1 cellular context compared by ENCODE assay signal in the genomic region with DNA sequence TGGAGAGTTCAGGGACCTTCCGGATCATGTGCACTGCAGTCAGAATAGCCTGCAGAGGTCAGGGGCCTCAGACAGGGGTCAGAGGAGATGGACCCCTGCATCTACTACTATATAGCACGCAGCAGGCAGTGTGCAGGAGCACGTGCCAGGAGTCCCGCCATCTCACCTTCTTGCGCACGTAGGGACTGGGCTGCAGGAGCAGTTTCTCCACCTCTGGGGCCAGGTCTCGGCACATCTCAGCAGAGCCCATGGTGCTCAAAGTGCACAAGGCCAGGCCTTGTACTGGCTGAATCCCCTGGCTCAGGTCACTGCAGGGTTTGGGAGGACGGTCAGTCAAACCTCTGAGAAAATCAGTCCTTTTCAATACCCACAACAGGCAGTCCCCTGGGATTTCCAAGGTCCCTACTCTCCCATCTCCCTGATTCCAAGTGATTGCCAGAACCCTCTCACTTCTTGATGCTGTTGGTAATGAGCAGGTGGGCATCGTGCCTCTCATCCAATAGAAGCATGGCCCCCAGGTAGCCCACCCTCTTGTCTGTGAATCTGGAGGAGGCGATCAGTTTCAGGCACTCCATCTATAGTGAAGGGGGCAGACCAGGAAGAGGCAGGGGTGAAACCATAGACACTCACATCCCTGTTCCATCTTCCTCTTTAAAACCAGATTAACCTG.
TF ChIP-seq lines count a peak whose summit lies in the region.

No MANE protein-coding gene starts in this region.

TF ChIP-seq in GM23338, 12 proteins besides CTCF, POLR2A, EP300 and RAD21 (continued from another document):
- TF ChIP-seq, protein P1, sequence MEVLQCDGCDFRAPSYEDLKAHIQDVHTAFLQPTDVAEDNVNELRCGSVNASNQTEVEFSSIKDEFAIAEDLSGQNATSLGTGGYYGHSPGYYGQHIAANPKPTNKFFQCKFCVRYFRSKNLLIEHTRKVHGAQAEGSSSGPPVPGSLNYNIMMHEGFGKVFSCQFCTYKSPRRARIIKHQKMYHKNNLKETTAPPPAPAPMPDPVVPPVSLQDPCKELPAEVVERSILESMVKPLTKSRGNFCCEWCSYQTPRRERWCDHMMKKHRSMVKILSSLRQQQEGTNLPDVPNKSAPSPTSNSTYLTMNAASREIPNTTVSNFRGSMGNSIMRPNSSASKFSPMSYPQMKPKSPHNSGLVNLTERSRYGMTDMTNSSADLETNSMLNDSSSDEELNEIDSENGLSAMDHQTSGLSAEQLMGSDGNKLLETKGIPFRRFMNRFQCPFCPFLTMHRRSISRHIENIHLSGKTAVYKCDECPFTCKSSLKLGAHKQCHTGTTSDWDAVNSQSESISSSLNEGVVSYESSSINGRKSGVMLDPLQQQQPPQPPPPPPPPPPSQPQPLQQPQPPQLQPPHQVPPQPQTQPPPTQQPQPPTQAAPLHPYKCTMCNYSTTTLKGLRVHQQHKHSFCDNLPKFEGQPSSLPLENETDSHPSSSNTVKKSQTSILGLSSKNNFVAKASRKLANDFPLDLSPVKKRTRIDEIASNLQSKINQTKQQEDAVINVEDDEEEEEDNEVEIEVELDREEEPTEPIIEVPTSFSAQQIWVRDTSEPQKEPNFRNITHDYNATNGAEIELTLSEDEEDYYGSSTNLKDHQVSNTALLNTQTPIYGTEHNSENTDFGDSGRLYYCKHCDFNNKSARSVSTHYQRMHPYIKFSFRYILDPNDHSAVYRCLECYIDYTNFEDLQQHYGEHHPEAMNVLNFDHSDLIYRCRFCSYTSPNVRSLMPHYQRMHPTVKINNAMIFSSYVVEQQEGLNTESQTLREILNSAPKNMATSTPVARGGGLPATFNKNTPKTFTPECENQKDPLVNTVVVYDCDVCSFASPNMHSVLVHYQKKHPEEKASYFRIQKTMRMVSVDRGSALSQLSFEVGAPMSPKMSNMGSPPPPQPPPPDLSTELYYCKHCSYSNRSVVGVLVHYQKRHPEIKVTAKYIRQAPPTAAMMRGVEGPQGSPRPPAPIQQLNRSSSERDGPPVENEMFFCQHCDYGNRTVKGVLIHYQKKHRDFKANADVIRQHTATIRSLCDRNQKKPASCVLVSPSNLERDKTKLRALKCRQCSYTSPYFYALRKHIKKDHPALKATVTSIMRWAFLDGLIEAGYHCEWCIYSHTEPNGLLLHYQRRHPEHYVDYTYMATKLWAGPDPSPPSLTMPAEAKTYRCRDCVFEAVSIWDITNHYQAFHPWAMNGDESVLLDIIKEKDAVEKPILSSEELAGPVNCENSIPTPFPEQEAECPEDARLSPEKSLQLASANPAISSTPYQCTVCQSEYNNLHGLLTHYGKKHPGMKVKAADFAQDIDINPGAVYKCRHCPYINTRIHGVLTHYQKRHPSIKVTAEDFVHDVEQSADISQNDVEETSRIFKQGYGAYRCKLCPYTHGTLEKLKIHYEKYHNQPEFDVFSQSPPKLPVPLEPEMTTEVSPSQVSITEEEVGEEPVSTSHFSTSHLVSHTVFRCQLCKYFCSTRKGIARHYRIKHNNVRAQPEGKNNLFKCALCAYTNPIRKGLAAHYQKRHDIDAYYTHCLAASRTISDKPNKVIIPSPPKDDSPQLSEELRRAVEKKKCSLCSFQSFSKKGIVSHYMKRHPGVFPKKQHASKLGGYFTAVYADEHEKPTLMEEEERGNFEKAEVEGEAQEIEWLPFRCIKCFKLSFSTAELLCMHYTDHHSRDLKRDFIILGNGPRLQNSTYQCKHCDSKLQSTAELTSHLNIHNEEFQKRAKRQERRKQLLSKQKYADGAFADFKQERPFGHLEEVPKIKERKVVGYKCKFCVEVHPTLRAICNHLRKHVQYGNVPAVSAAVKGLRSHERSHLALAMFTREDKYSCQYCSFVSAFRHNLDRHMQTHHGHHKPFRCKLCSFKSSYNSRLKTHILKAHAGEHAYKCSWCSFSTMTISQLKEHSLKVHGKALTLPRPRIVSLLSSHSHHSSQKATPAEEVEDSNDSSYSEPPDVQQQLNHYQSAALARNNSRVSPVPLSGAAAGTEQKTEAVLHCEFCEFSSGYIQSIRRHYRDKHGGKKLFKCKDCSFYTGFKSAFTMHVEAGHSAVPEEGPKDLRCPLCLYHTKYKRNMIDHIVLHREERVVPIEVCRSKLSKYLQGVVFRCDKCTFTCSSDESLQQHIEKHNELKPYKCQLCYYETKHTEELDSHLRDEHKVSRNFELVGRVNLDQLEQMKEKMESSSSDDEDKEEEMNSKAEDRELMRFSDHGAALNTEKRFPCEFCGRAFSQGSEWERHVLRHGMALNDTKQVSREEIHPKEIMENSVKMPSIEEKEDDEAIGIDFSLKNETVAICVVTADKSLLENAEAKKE (CRISPR knock-in tag; IDR thresholded peaks at IDR 0.05), result no peak
- no peak for TF ChIP-seq EZH2phosphoT487 (IDR thresholded peaks at IDR 0.05; ENCODE audit: unreplicated experiment)
- TF ChIP-seq JUNB (IDR thresholded peaks at IDR 0.05; ENCODE audit: unreplicated experiment), result no peak
- no peak for TF ChIP-seq ZNF331 (CRISPR knock-in tag; IDR thresholded peaks at IDR 0.05; ENCODE audit: low read depth)
- TF ChIP-seq POLR2AphosphoS5 (IDR thresholded peaks at IDR 0.05; ENCODE audit: low read depth), result no peak
- TF ChIP-seq CREB1 (CRISPR knock-in tag; IDR thresholded peaks at IDR 0.05; ENCODE audit: low read depth), result no peak
- TF ChIP-seq, protein P2, sequence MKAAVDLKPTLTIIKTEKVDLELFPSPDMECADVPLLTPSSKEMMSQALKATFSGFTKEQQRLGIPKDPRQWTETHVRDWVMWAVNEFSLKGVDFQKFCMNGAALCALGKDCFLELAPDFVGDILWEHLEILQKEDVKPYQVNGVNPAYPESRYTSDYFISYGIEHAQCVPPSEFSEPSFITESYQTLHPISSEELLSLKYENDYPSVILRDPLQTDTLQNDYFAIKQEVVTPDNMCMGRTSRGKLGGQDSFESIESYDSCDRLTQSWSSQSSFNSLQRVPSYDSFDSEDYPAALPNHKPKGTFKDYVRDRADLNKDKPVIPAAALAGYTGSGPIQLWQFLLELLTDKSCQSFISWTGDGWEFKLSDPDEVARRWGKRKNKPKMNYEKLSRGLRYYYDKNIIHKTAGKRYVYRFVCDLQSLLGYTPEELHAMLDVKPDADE (IDR thresholded peaks at IDR 0.05), result no peak
- no peak for TF ChIP-seq EZH2 (IDR thresholded peaks at IDR 0.05; ENCODE audit: low read depth, unreplicated experiment)
- no peak for TF ChIP-seq ZNF114 (CRISPR knock-in tag; IDR thresholded peaks at IDR 0.05)
- no peak for TF ChIP-seq STAT1 (IDR thresholded peaks at IDR 0.05; ENCODE audit: unreplicated experiment)
- TF ChIP-seq NANOG (IDR thresholded peaks at IDR 0.05; ENCODE audit: borderline replicate concordance), result no peak
TF ChIP-seq in GM23338: peak in this region for 0.
